10 cellular contexts compared by ENCODE assay signal in genomic region chr14:32808574-32809098, GRCh38.
DNase-seq lines count a peak whose midpoint lies in the region; ATAC-seq, FAIRE-seq and TF ChIP-seq lines count a peak whose summit lies in the region.
"Had no signal": no experiment of that assay in that cellular context is flagged by ENCODE, and none has a peak within 500 bp of the region (broad histone marks: within the 10 kb centered on the region; RNA-seq: fewer than 3 reads in every experiment).

No MANE protein-coding gene starts in this region.

- intact Hi-C loops in pancreas (cut with DNase I), result no loop called here

- 30 to 37% methylated on average over 7 of the region's 7 CpGs for WGBS in pancreas, 2 donors

- H3F3A ChIP-seq in GM23338 (replicated peaks; ENCODE audit: low read depth), result no peaks in the 10 kb centered on the region

- POLR2A ChIA-PET in HEK293T (lab: Yijun Ruan, JAX), result no interaction called here

- peaks cover 20% of the 10 kb centered on the region; the same call in 2 of the 3 replicates for H3K36me3 Mint-ChIP-seq in GM23338 (ENCODE audit: low read depth)
- H3K36me3 Mint-ChIP-seq: activated naive CD4-positive, alpha-beta T cell treated with anti-CD3 and anti-CD28 coated beads, Interleukin-2, amount 50 U/mL, for 24 hours had no signal

- H3K4me3 ChIP-seq in GM23338, result no peak overlapping the region
- H3K4me3 ChIP-seq in fibroblast of lung (replicated peaks in 1 of 4; ENCODE audit: control extremely low read depth in 1 of 4, insufficient read depth in 1 of 4, low read depth in 3 of 4, low read length in 4 of 4), result peak overlapping the region in 1 of 4 experiments; percentile 13
- no peak overlapping the region for H3K4me3 ChIP-seq in pancreas

- no peaks in the 10 kb centered on the region for H3K79me2 ChIP-seq in GM23338 (replicated peaks; ENCODE audit: insufficient read depth)
- no peaks in the 10 kb centered on the region for H3K79me2 ChIP-seq in fibroblast of lung (ENCODE audit: control insufficient read depth, insufficient read depth, low read length)

- DNase-seq in GM23338 (ENCODE audit: low spot score) (no peak), NCI-H345 treated with DMSO at 0.1 percent for 48 hours (lab: John Stamatoyannopoulos, UW; ENCODE audit: unreplicated experiment) (peak; percentile 29), fibroblast of lung (ENCODE audit: low read depth in 2 of 2) (peak; percentile 69 to 76), pancreas (peak in 4 of 6 donors; percentile 18 to 28 (median 26)), CD1c-positive myeloid dendritic cell (ENCODE audit: extremely low spot score) (no peak), HEK293T (ENCODE audit: extremely low spot score) (no peak), SKM-1 treated with dmso at 0.1 percent for 144 hours (lab: John Stamatoyannopoulos, UW; ENCODE audit: unreplicated experiment) (no peak)
- DNase-seq: OCI-M1 had no signal

- TF ChIP-seq CTCF in GM23338 (conservative IDR thresholded peaks at IDR 0.05; ENCODE audit: low read depth in 2 of 2), result no peak
- no peak for TF ChIP-seq CTCF in fibroblast of lung (conservative IDR thresholded peaks at IDR 0.05 in 1 of 2, IDR thresholded peaks at IDR 0.05 in 1 of 2; ENCODE audit: low read depth in 1 of 2, low read length in 2 of 2)
- no peak for TF ChIP-seq CTCF in pancreas (IDR thresholded peaks at IDR 0.05)

- H2AFZ ChIP-seq in GM23338 (no peak overlapping the region), fibroblast of lung (ENCODE audit: low read length) (no peak overlapping the region)

- peak; percentile 49 for FAIRE-seq in pancreas (lab: Jason Lieb, UNC)

- H3K9me3 ChIP-seq in fibroblast of lung (ENCODE audit: control insufficient read depth, insufficient read depth, low read depth, low read length) (no peaks in the 10 kb centered on the region), pancreas (peaks cover 0 to 4% (median 0%) of the 10 kb centered on the region in 4 donors)

- no peaks in the 10 kb centered on the region for H3K27me3 ChIP-seq in GM23338 (ENCODE audit: insufficient read depth)
- H3K27me3 ChIP-seq in fibroblast of lung (ENCODE audit: control insufficient read depth, insufficient read depth, low read length), result no peaks in the 10 kb centered on the region
- H3K27me3 ChIP-seq in pancreas, result no peaks in the 10 kb centered on the region

- H3K36me3 ChIP-seq in GM23338 (ENCODE audit: insufficient read depth) (peaks cover 5% of the 10 kb centered on the region; the same call in 1 of the 2 replicates), fibroblast of lung (ENCODE audit: control insufficient read depth, insufficient read depth, low read length) (no peaks in the 10 kb centered on the region), pancreas (no peaks in the 10 kb centered on the region)

- H3K9ac ChIP-seq in fibroblast of lung (ENCODE audit: insufficient read depth, low read length), result no peak overlapping the region

- H3K4me2 ChIP-seq in GM23338, result 0 out of 2 replicates have a peak overlapping the region, but pooled peaks have one; percentile 46
- H3K4me2 ChIP-seq in fibroblast of lung (ENCODE audit: extremely low read depth, insufficient read depth, low read length), result peak overlapping the region; percentile 44

- CTCF ChIA-PET in HEK293T (lab: Yijun Ruan, JAX), result no interaction called here

- H3K4me1 Mint-ChIP-seq in GM23338, result peaks cover 39% of the 10 kb centered on the region
- H3K4me1 Mint-ChIP-seq: activated naive CD4-positive, alpha-beta T cell treated with anti-CD3 and anti-CD28 coated beads, Interleukin-2, amount 50 U/mL, for 24 hours had no signal

- no peaks in the 10 kb centered on the region for H3K27me3 Mint-ChIP-seq in GM23338 (ENCODE audit: insufficient read depth, low read depth, poor library complexity)
- H3K27me3 Mint-ChIP-seq: activated naive CD4-positive, alpha-beta T cell treated with anti-CD3 and anti-CD28 coated beads, Interleukin-2, amount 50 U/mL, for 24 hours had no signal

- H4K20me1 ChIP-seq in GM23338 (replicated peaks; ENCODE audit: insufficient read depth) (no peaks in the 10 kb centered on the region), fibroblast of lung (ENCODE audit: control insufficient read depth, extremely low read depth, insufficient read depth, low read length) (no peaks in the 10 kb centered on the region)

- H3K9me2 ChIP-seq in GM23338 (ENCODE audit: insufficient read depth), result no peaks in the 10 kb centered on the region

- H3K9me3 Mint-ChIP-seq in GM23338, result peaks cover 20% of the 10 kb centered on the region

- peaks cover 33% of the 10 kb centered on the region for H3K4me1 ChIP-seq in GM23338 (ENCODE audit: insufficient read depth)
- H3K4me1 ChIP-seq in fibroblast of lung (ENCODE audit: control insufficient read depth, extremely low read depth, insufficient read depth, low read length), result no peaks in the 10 kb centered on the region
- peaks cover 0 to 5% (median 2%) of the 10 kb centered on the region in 3 donors for H3K4me1 ChIP-seq in pancreas

- H3K27ac Mint-ChIP-seq in GM23338, result 0 out of 2 replicates have a peak overlapping the region, but pooled peaks have one; percentile 49
- H3K27ac Mint-ChIP-seq: activated naive CD4-positive, alpha-beta T cell treated with anti-CD3 and anti-CD28 coated beads, Interleukin-2, amount 50 U/mL, for 24 hours had no signal

- H3K27ac ChIP-seq in GM23338 (ENCODE audit: low read depth) (no peak overlapping the region), fibroblast of lung (ENCODE audit: insufficient read depth, low read length) (no peak overlapping the region), pancreas (no peak overlapping the region)

- no peak for ATAC-seq in GM23338
- ATAC-seq in pancreas, result peak; percentile 83 to 88 (median 85)
- ATAC-seq in GM21529 (IDR thresholded peaks at IDR 0.05; ENCODE audit: unreplicated experiment), result no peak

- no peak overlapping the region for H3K4me3 Mint-ChIP-seq in GM23338
- H3K4me3 Mint-ChIP-seq: activated naive CD4-positive, alpha-beta T cell treated with anti-CD3 and anti-CD28 coated beads, Interleukin-2, amount 50 U/mL, for 24 hours had no signal

TF ChIP-seq in GM23338, 12 proteins besides CTCF, POLR2A, EP300 and RAD21 (continues in another document):
- no peak for TF ChIP-seq ZNF114 (CRISPR knock-in tag; IDR thresholded peaks at IDR 0.05)

TF ChIP-seq in HEK293T, 16 proteins besides CTCF, POLR2A, EP300 and RAD21:
- TF ChIP-seq LEF1 (IDR thresholded peaks at IDR 0.05; ENCODE audit: borderline replicate concordance), result no peak
- TF ChIP-seq HDGF (IDR thresholded peaks at IDR 0.05; ENCODE audit: borderline replicate concordance), result no peak
- TF ChIP-seq ZNF384 (IDR thresholded peaks at IDR 0.05), result no peak
- no peak for TF ChIP-seq FOXA1 (IDR thresholded peaks at IDR 0.05)
- TF ChIP-seq SUZ12 (IDR thresholded peaks at IDR 0.05), result no peak
- TF ChIP-seq NFRKB (IDR thresholded peaks at IDR 0.05), result no peak
- no peak for TF ChIP-seq FOXM1 (IDR thresholded peaks at IDR 0.05; ENCODE audit: borderline replicate concordance)
- no peak for TF ChIP-seq L3MBTL2 (conservative IDR thresholded peaks at IDR 0.05)
- TF ChIP-seq ELF4 (IDR thresholded peaks at IDR 0.05), result no peak
- TF ChIP-seq BHLHE40 (IDR thresholded peaks at IDR 0.05; ENCODE audit: borderline replicate concordance), result no peak
- no peak for TF ChIP-seq FOXK2 (IDR thresholded peaks at IDR 0.05)
- TF ChIP-seq CTBP1 (IDR thresholded peaks at IDR 0.05; ENCODE audit: borderline replicate concordance), result no peak
- no peak for TF ChIP-seq TARDBP (IDR thresholded peaks at IDR 0.05)
- TF ChIP-seq, protein P1, sequence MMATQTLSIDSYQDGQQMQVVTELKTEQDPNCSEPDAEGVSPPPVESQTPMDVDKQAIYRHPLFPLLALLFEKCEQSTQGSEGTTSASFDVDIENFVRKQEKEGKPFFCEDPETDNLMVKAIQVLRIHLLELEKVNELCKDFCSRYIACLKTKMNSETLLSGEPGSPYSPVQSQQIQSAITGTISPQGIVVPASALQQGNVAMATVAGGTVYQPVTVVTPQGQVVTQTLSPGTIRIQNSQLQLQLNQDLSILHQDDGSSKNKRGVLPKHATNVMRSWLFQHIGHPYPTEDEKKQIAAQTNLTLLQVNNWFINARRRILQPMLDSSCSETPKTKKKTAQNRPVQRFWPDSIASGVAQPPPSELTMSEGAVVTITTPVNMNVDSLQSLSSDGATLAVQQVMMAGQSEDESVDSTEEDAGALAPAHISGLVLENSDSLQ (IDR thresholded peaks at IDR 0.05), result no peak
- no peak for TF ChIP-seq SP1 (IDR thresholded peaks at IDR 0.05)
- no peak for TF ChIP-seq ARNT (IDR thresholded peaks at IDR 0.05)
TF ChIP-seq in HEK293T: peak in this region for 0.

Comparison
In these comparisons a context has a peak if more than half of its experiments do, and no peak if none do; other contexts are left out.
1. ATAC-seq: peak in pancreas (4 of 4); none in GM23338 (single experiment) and GM21529 (single experiment).
2. DNase-seq: peak in NCI-H345 treated with DMSO at 0.1 percent for 48 hours (single experiment), fibroblast of lung (2 of 2) and pancreas (4 of 6); none in GM23338 (single experiment), CD1c-positive myeloid dendritic cell (single experiment), HEK293T (single experiment) and SKM-1 treated with dmso at 0.1 percent for 144 hours (single experiment).